21 cellular contexts compared by ENCODE assay signal in the genomic region with DNA sequence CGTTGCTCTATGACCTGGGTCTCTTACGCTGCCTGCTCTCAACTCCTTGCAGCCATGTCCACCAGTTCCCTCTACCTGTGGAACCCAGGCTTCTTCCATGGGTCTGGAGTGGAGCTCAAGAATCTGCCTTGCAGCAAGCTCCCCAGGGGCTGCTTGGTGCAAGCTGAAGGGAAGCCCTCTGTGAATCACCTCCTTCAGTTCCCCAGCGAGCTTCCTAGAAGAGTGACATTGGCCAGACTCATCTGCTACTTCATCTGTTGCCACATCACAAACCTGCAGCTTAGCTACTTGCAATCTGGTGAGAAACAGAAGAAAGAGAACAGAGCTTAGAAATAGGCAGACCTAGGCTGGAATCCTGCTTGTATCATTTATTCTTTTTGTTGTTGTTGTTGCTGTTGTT. TPM values are rescaled to one million over a fixed set of nuclear protein-coding genes. Genes with fewer than 3 reads are reported as not detected.
DNase-seq lines count a peak whose midpoint lies in the region.
"Had no signal": no experiment of that assay in that cellular context is flagged by ENCODE, and none has a peak within 500 bp of the region (broad histone marks: within the 10 kb centered on the region; RNA-seq: fewer than 3 reads in every experiment).

No MANE protein-coding gene starts in this region.

- H3K27me3 ChIP-seq in GM23248 (replicated peaks; ENCODE audit: insufficient read depth) (no peaks in the 10 kb centered on the region), skeletal muscle tissue (ENCODE audit: control insufficient read depth in 3 of 3, insufficient read depth in 3 of 3, low read length in 3 of 3) (no peaks in the 10 kb centered on the region)
- H3K27me3 ChIP-seq: ascending aorta, tibial artery had no signal

- DNase-seq in GM23248, result peak; percentile 72
- DNase-seq in NOMO-1 (lab: John Stamatoyannopoulos, UW; ENCODE audit: unreplicated experiment in 2 of 2), result peak; percentile 41 to 86
- DNase-seq in dermis blood vessel endothelial cell, result peak; percentile 4
- no peak for DNase-seq in islet precursor cell
- no peak for DNase-seq in activated naive CD4-positive, alpha-beta T cell treated with Interleukin-2 at 50 U/mL for 16 hours
- DNase-seq in stimulated activated CD4-positive, alpha-beta T cell treated with anti-CD3 and anti-CD28 coated beads, Interleukin-4, amount 100 ng/mL, for 4 hours, result no peak
- DNase-seq: activated CD4-positive, alpha-beta T cell treated with anti-CD3 and anti-CD28 coated beads for 48 hours; activated CD8-positive, alpha-beta memory T cell treated with anti-CD3 and anti-CD28 coated beads, Interleukin-2, amount 50 U/mL, for 4 hours; activated gamma-delta T cell; C1 segment of cervical spinal cord; glutamatergic neuron; immature natural killer cell; NCI-H1092; NCI-H2171; NCI-H748 treated with DMSO at 0.1 percent for 48 hours; SK-N-SH; stimulated activated naive CD4-positive, alpha-beta T cell; tibial artery had no signal

- in situ Hi-C loops in GM23248 (cut with MboI), result no loop called here

- no peak overlapping the region for H3K9ac ChIP-seq in GM23248
- no peak overlapping the region for H3K9ac ChIP-seq in skeletal muscle tissue (ENCODE audit: low read depth in 1 of 3, low read length in 3 of 3)
- H3K9ac ChIP-seq: SK-N-SH had no signal

- H3K9me2 ChIP-seq in GM23248 (ENCODE audit: insufficient read depth), result no peaks in the 10 kb centered on the region
- H3K9me2 ChIP-seq: SK-N-SH had no signal

- no peaks in the 10 kb centered on the region for H3K4me1 ChIP-seq in GM23248 (ENCODE audit: insufficient read depth)
- H3K4me1 ChIP-seq in skeletal muscle tissue (ENCODE audit: control insufficient read depth in 3 of 3, insufficient read depth in 3 of 3, low read length in 3 of 3), result peaks cover 30 to 44% (median 43%) of the 10 kb centered on the region in 3 donors
- H3K4me1 ChIP-seq: ascending aorta, tibial artery had no signal

- H3K27ac ChIP-seq in GM23248 (no peak overlapping the region), skeletal muscle tissue (ENCODE audit: low read depth, low read length) (peak overlapping the region; percentile 46)
- H3K27ac ChIP-seq: ascending aorta, tibial artery had no signal

- H2AFZ ChIP-seq in GM23248, result no peak overlapping the region

- no peaks in the 10 kb centered on the region for H3F3A ChIP-seq in GM23248 (ENCODE audit: insufficient read depth)

- H3K4me2 ChIP-seq in GM23248 (ENCODE audit: unreplicated experiment), result no peak overlapping the region
- H3K4me2 ChIP-seq: SK-N-SH had no signal

- H3K36me3 ChIP-seq in GM23248 (ENCODE audit: low read depth) (no peaks in the 10 kb centered on the region), skeletal muscle tissue (ENCODE audit: control insufficient read depth in 3 of 3, insufficient read depth in 3 of 3, low read length in 3 of 3) (peaks cover 0 to 1% (median 0%) of the 10 kb centered on the region in 3 donors)
- H3K36me3 ChIP-seq: ascending aorta, tibial artery had no signal

- WGBS in GM23248 (ENCODE audit: low coverage in 1 of 2, low lambda C conversion rate in 2 of 2, missing lambda C conversion rate in 2 of 2), 2 experiments, result 36 to 37% methylated on average over 3 of the region's 3 CpGs

- no peaks in the 10 kb centered on the region for H4K20me1 ChIP-seq in GM23248 (ENCODE audit: insufficient read depth)

- H3K9me3 ChIP-seq in GM23248 (ENCODE audit: low read depth) (no peaks in the 10 kb centered on the region), skeletal muscle tissue (ENCODE audit: control insufficient read depth in 3 of 3, low read length in 3 of 3) (no peaks in the 10 kb centered on the region)
- H3K9me3 ChIP-seq: ascending aorta, SK-N-SH, tibial artery had no signal

- H3K4me3 ChIP-seq in GM23248, result no peak overlapping the region
- no peak overlapping the region for H3K4me3 ChIP-seq in skeletal muscle tissue (ENCODE audit: low read length in 3 of 3)
- H3K4me3 ChIP-seq: ascending aorta, lung, tibial artery had no signal

- no peaks in the 10 kb centered on the region for H3K79me2 ChIP-seq in GM23248 (ENCODE audit: insufficient read depth)

RNA-seq across cellular contexts. Expression of gene EFR3B, which starts 9.8 kb away (rescaled TPM):
- 0.76 and 0.97 TPM in 2 replicates for total RNA-seq in GM23248 (2014; rRNA removed; shearing (Covaris generic))
- polyA plus RNA-seq in GM23248 (2016; fragmentation: Nextera tagmentation; extraction: Ambion mirVana), result 0.51 and 0.75 TPM in 2 replicates
- total RNA-seq in dermis blood vessel endothelial cell (1.3 and 2.0 TPM in 2 replicates), skeletal muscle tissue (4.7 TPM)

Comparison
In these comparisons a context has a peak if more than half of its experiments do, and no peak if none do; other contexts are left out.
1. DNase-seq: peak in GM23248 (single experiment), NOMO-1 (2 of 2) and dermis blood vessel endothelial cell (single experiment); none in islet precursor cell (single experiment), activated naive CD4-positive, alpha-beta T cell treated with Interleukin-2 at 50 U/mL for 16 hours (single experiment) and stimulated activated CD4-positive, alpha-beta T cell treated with anti-CD3 and anti-CD28 coated beads, Interleukin-4, amount 100 ng/mL, for 4 hours (0 of 2).